26 cellular contexts compared by ENCODE assay signal in the genomic region with DNA sequence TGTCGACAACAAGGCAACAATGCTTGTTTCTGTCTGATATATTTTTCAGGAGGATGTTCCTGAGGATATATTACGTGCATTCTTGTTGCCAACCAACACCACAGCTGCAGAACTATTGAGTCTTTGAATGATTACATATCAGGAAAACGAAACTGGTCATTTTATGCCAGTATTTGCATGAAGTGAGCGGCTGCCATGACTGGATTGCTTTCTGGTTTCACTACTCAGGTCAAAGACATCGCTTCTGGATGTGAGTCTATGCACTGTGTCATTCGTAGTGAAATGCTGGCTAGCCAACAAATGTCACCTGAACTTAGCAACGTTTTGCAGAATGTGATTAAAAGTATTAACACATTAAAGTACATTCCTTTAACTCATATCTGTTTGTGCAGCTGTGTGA. TPM values are rescaled to one million over a fixed set of nuclear protein-coding genes. Genes with fewer than 3 reads are reported as not detected.
A peak's percentile ranks its signal among the peaks of the same experiment; 100 is the strongest.
DNase-seq lines count a peak whose midpoint lies in the region; ATAC-seq and TF ChIP-seq lines count a peak whose summit lies in the region.
"Had no signal": no experiment of that assay in that cellular context is flagged by ENCODE, and none has a peak within 500 bp of the region (broad histone marks: within the 10 kb centered on the region; RNA-seq: fewer than 3 reads in every experiment).

No MANE protein-coding gene starts in this region.

- ATAC-seq in GM18520 (IDR thresholded peaks at IDR 0.05; ENCODE audit: unreplicated experiment) (peak; percentile 90), GM19452 (IDR thresholded peaks at IDR 0.05; ENCODE audit: unreplicated experiment) (peak; percentile 82), HG02759 (IDR thresholded peaks at IDR 0.05; ENCODE audit: unreplicated experiment) (peak; percentile 54), HG03558 (IDR thresholded peaks at IDR 0.05; ENCODE audit: extremely low read depth, unreplicated experiment) (peak; percentile 62)
- ATAC-seq in stimulated activated effector memory CD8-positive, alpha-beta T cell treated with anti-CD3 and anti-CD28 coated beads, Interleukin-12 subunit alpha, Interleukin-12 subunit beta, amount 100 ng/mL, for 72 hours: no peak
- ATAC-seq: activated CD4-positive, alpha-beta T cell treated with anti-CD3 and anti-CD28 coated beads for 36 hours; activated CD8-positive, alpha-beta memory T cell treated with anti-CD3 and anti-CD28 coated beads, Interleukin-2, amount 10 ng/mL, durations not matched to agents 7 days and 5 days; CD8-positive, alpha-beta T cell; naive thymus-derived CD4-positive, alpha-beta T cell; right lobe of liver had no signal

- intact Hi-C loops in CD14-positive monocyte (cut with micrococcal nuclease): no loop called here

- TF ChIP-seq CTCF in CD14-positive monocyte (IDR thresholded peaks at IDR 0.05): no peak

- no peak overlapping the region for H3K27ac Mint-ChIP-seq in stimulated activated effector memory CD8-positive, alpha-beta T cell treated with anti-CD3 and anti-CD28 coated beads, Interleukin-12 subunit alpha, Interleukin-12 subunit beta, amount 100 ng/mL, for 72 hours
- no peak overlapping the region for H3K27ac Mint-ChIP-seq in T-helper 2 cell treated with Interferon-gamma antibody and Interleukin-4, amounts not matched to agents 5 μg/mL and 100 μg/mL, for 36 hours
- H3K27ac Mint-ChIP-seq in CD14-positive monocyte: no peak overlapping the region
- H3K27ac Mint-ChIP-seq: activated CD4-positive, alpha-beta T cell treated with anti-CD3 and anti-CD28 coated beads for 36 hours; activated CD8-positive, alpha-beta memory T cell treated with anti-CD3 and anti-CD28 coated beads, Interleukin-2, amount 10 ng/mL, durations not matched to agents 7 days and 5 days; CD8-positive, alpha-beta T cell; dendritic cell treated with granulocyte-macrophage colony-stimulating factor and Interleukin-4, amounts not matched to agents 40 ng/mL and 50 ng/mL, for 4 days; memory B cell; naive thymus-derived CD4-positive, alpha-beta T cell; stimulated activated naive CD8-positive, alpha-beta T cell treated with anti-CD3 and anti-CD28 coated beads, Interleukin-15, Interleukin-2, amounts not matched to agents 100 ng/mL and 50 ng/mL, for 24 hours had no signal

- peaks cover 6% of the 10 kb centered on the region for H3K9me3 Mint-ChIP-seq in stimulated activated effector memory CD8-positive, alpha-beta T cell treated with anti-CD3 and anti-CD28 coated beads, Interleukin-12 subunit alpha, Interleukin-12 subunit beta, amount 100 ng/mL, for 72 hours
- no peaks in the 10 kb centered on the region for H3K9me3 Mint-ChIP-seq in T-helper 2 cell treated with Interferon-gamma antibody and Interleukin-4, amounts not matched to agents 5 μg/mL and 100 μg/mL, for 36 hours
- H3K9me3 Mint-ChIP-seq in CD14-positive monocyte: peaks cover 0 to 4% (median 2%) of the 10 kb centered on the region in 7 donors
- H3K9me3 Mint-ChIP-seq: dendritic cell treated with granulocyte-macrophage colony-stimulating factor and Interleukin-4, amounts not matched to agents 40 ng/mL and 50 ng/mL, for 4 days had no signal

- no peaks in the 10 kb centered on the region for H3K27me3 Mint-ChIP-seq in T-helper 2 cell treated with Interferon-gamma antibody and Interleukin-4, amounts not matched to agents 5 μg/mL and 100 μg/mL, for 36 hours (ENCODE audit: low read depth)
- H3K27me3 Mint-ChIP-seq in CD14-positive monocyte (ENCODE audit: low read depth in 3 of 3): no peaks in the 10 kb centered on the region
- H3K27me3 Mint-ChIP-seq: activated CD4-positive, alpha-beta T cell treated with anti-CD3 and anti-CD28 coated beads for 36 hours; activated CD8-positive, alpha-beta memory T cell treated with anti-CD3 and anti-CD28 coated beads, Interleukin-2, amount 10 ng/mL, durations not matched to agents 7 days and 5 days; dendritic cell treated with granulocyte-macrophage colony-stimulating factor and Interleukin-4, amounts not matched to agents 40 ng/mL and 50 ng/mL, for 4 days; memory B cell; naive thymus-derived CD4-positive, alpha-beta T cell; stimulated activated naive CD8-positive, alpha-beta T cell treated with anti-CD3 and anti-CD28 coated beads, Interleukin-15, Interleukin-2, amounts not matched to agents 100 ng/mL and 50 ng/mL, for 24 hours had no signal

- DNase-seq in stimulated activated effector memory CD8-positive, alpha-beta T cell treated with anti-CD3 and anti-CD28 coated beads, Interleukin-12 subunit alpha, Interleukin-12 subunit beta, amount 100 ng/mL, for 72 hours (ENCODE audit: low spot score in 2 of 2): no peak
- no peak for DNase-seq in T-helper 2 cell treated with Interferon-gamma antibody and Interleukin-4, amounts not matched to agents 5 μg/mL and 100 μg/mL, for 36 hours (ENCODE audit: low spot score)
- DNase-seq in activated T-cell treated with anti-CD3 and anti-CD28 coated beads, Interleukin-2, amount 50 U/mL, for 1 hour: no peak
- no peak for DNase-seq in CD14-positive monocyte (ENCODE audit: low spot score)
- DNase-seq: activated CD4-positive, alpha-beta T cell treated with anti-CD3 and anti-CD28 coated beads for 36 hours; activated CD8-positive, alpha-beta memory T cell treated with anti-CD3 and anti-CD28 coated beads, Interleukin-2, amount 10 ng/mL, durations not matched to agents 7 days and 5 days; activated effector memory CD4-positive, alpha-beta T cell treated with Interleukin-2 at 50 U/mL for 16 hours; CD8-positive, alpha-beta T cell; DND-41; GM23248; islet precursor cell; naive thymus-derived CD4-positive, alpha-beta T cell; NCI-H1417; NCI-H748 treated with DMSO at 0.1 percent for 48 hours; ovary; right lobe of liver; upper lobe of left lung had no signal

- no peak overlapping the region for H3K4me3 Mint-ChIP-seq in stimulated activated effector memory CD8-positive, alpha-beta T cell treated with anti-CD3 and anti-CD28 coated beads, Interleukin-12 subunit alpha, Interleukin-12 subunit beta, amount 100 ng/mL, for 72 hours
- no peak overlapping the region for H3K4me3 Mint-ChIP-seq in T-helper 2 cell treated with Interferon-gamma antibody and Interleukin-4, amounts not matched to agents 5 μg/mL and 100 μg/mL, for 36 hours
- no peak overlapping the region for H3K4me3 Mint-ChIP-seq in CD14-positive monocyte
- H3K4me3 Mint-ChIP-seq: activated CD4-positive, alpha-beta T cell treated with anti-CD3 and anti-CD28 coated beads for 36 hours; activated CD8-positive, alpha-beta memory T cell treated with anti-CD3 and anti-CD28 coated beads, Interleukin-2, amount 10 ng/mL, durations not matched to agents 7 days and 5 days; CD8-positive, alpha-beta T cell; dendritic cell treated with granulocyte-macrophage colony-stimulating factor and Interleukin-4, amounts not matched to agents 40 ng/mL and 50 ng/mL, for 4 days; memory B cell; naive thymus-derived CD4-positive, alpha-beta T cell; stimulated activated naive CD8-positive, alpha-beta T cell treated with anti-CD3 and anti-CD28 coated beads, Interleukin-15, Interleukin-2, amounts not matched to agents 100 ng/mL and 50 ng/mL, for 24 hours had no signal

- no peaks in the 10 kb centered on the region for H3K4me1 Mint-ChIP-seq in stimulated activated effector memory CD8-positive, alpha-beta T cell treated with anti-CD3 and anti-CD28 coated beads, Interleukin-12 subunit alpha, Interleukin-12 subunit beta, amount 100 ng/mL, for 72 hours
- H3K4me1 Mint-ChIP-seq in T-helper 2 cell treated with Interferon-gamma antibody and Interleukin-4, amounts not matched to agents 5 μg/mL and 100 μg/mL, for 36 hours (ENCODE audit: low read depth): no peaks in the 10 kb centered on the region
- H3K4me1 Mint-ChIP-seq in CD14-positive monocyte: no peaks in the 10 kb centered on the region
- H3K4me1 Mint-ChIP-seq: activated CD4-positive, alpha-beta T cell treated with anti-CD3 and anti-CD28 coated beads for 36 hours; activated CD8-positive, alpha-beta memory T cell treated with anti-CD3 and anti-CD28 coated beads, Interleukin-2, amount 10 ng/mL, durations not matched to agents 7 days and 5 days; memory B cell; naive thymus-derived CD4-positive, alpha-beta T cell had no signal

- no peaks in the 10 kb centered on the region for H3K36me3 Mint-ChIP-seq in stimulated activated effector memory CD8-positive, alpha-beta T cell treated with anti-CD3 and anti-CD28 coated beads, Interleukin-12 subunit alpha, Interleukin-12 subunit beta, amount 100 ng/mL, for 72 hours
- no peaks in the 10 kb centered on the region for H3K36me3 Mint-ChIP-seq in T-helper 2 cell treated with Interferon-gamma antibody and Interleukin-4, amounts not matched to agents 5 μg/mL and 100 μg/mL, for 36 hours (ENCODE audit: low read depth)
- H3K36me3 Mint-ChIP-seq in CD14-positive monocyte: no peaks in the 10 kb centered on the region
- H3K36me3 Mint-ChIP-seq: activated CD8-positive, alpha-beta memory T cell treated with anti-CD3 and anti-CD28 coated beads, Interleukin-2, amount 10 ng/mL, durations not matched to agents 7 days and 5 days; CD8-positive, alpha-beta T cell; memory B cell; naive thymus-derived CD4-positive, alpha-beta T cell had no signal

RNA-seq across cellular contexts. Expression of gene OLFM3, which starts 35.8 kb away (rescaled TPM):
- polyA plus RNA-seq in CD14-positive monocyte: not detected
- polyA plus RNA-seq: adipose tissue; endothelial cell of umbilical vein; GM23248; naive thymus-derived CD4-positive, alpha-beta T cell; ovary had no signal
